ENCODE assay signal across 1 cellular context in genomic region chr12:79887912-79888311, GRCh38.
TF ChIP-seq lines count a peak whose summit lies in the region.

No MANE protein-coding gene starts in this region.

TF ChIP-seq in WTC11, 78 proteins besides CTCF, POLR2A, EP300 and RAD21 (continued from another document):
- no peak for TF ChIP-seq AR (CRISPR knock-in tag; IDR thresholded peaks at IDR 0.05)
- TF ChIP-seq, protein P1, sequence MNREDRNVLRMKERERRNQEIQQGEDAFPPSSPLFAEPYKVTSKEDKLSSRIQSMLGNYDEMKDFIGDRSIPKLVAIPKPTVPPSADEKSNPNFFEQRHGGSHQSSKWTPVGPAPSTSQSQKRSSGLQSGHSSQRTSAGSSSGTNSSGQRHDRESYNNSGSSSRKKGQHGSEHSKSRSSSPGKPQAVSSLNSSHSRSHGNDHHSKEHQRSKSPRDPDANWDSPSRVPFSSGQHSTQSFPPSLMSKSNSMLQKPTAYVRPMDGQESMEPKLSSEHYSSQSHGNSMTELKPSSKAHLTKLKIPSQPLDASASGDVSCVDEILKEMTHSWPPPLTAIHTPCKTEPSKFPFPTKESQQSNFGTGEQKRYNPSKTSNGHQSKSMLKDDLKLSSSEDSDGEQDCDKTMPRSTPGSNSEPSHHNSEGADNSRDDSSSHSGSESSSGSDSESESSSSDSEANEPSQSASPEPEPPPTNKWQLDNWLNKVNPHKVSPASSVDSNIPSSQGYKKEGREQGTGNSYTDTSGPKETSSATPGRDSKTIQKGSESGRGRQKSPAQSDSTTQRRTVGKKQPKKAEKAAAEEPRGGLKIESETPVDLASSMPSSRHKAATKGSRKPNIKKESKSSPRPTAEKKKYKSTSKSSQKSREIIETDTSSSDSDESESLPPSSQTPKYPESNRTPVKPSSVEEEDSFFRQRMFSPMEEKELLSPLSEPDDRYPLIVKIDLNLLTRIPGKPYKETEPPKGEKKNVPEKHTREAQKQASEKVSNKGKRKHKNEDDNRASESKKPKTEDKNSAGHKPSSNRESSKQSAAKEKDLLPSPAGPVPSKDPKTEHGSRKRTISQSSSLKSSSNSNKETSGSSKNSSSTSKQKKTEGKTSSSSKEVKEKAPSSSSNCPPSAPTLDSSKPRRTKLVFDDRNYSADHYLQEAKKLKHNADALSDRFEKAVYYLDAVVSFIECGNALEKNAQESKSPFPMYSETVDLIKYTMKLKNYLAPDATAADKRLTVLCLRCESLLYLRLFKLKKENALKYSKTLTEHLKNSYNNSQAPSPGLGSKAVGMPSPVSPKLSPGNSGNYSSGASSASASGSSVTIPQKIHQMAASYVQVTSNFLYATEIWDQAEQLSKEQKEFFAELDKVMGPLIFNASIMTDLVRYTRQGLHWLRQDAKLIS (CRISPR knock-in tag; IDR thresholded peaks at IDR 0.05; ENCODE audit: borderline replicate concordance) = no peak
- no peak for TF ChIP-seq SP1 (CRISPR knock-in tag; conservative IDR thresholded peaks at IDR 0.05)
- TF ChIP-seq, protein P2, sequence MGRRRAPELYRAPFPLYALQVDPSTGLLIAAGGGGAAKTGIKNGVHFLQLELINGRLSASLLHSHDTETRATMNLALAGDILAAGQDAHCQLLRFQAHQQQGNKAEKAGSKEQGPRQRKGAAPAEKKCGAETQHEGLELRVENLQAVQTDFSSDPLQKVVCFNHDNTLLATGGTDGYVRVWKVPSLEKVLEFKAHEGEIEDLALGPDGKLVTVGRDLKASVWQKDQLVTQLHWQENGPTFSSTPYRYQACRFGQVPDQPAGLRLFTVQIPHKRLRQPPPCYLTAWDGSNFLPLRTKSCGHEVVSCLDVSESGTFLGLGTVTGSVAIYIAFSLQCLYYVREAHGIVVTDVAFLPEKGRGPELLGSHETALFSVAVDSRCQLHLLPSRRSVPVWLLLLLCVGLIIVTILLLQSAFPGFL (CRISPR knock-in tag; IDR thresholded peaks at IDR 0.05; ENCODE audit: borderline replicate concordance) = no peak
- no peak for TF ChIP-seq ZNF532 (CRISPR knock-in tag; IDR thresholded peaks at IDR 0.05; ENCODE audit: borderline replicate concordance)
